In genomic region chr2:163723352-163723751, GRCh38 we compare ENCODE assay signal across 17 cellular contexts. TPM values are rescaled to one million over a fixed set of nuclear protein-coding genes. Genes with fewer than 3 reads are reported as not detected.
"Had no signal": no experiment of that assay in that cellular context is flagged by ENCODE, and none has a peak within 500 bp of the region (broad histone marks: within the 10 kb centered on the region; RNA-seq: fewer than 3 reads in every experiment).

No MANE protein-coding gene starts in this region.

- DNase-seq: dermis blood vessel endothelial cell; endodermal cell; erythroblast; foreskin keratinocyte; immature natural killer cell; kidney; left cardiac atrium; mammary epithelial cell; mucosa of descending colon; natural killer cell; small intestine; stimulated activated CD4-positive, alpha-beta T cell treated with anti-CD3 and anti-CD28 coated beads, Interleukin-2, amount 100 ng/mL, for 48 hours; stimulated activated naive CD4-positive, alpha-beta T cell treated with Interleukin-2 at 50 U/mL for 16 hours; trophoblast cell had no signal

- H3K4me3 ChIP-seq: mucosa of descending colon, right atrium auricular region had no signal

- ATAC-seq: foreskin keratinocyte, left cardiac atrium, mucosa of descending colon, natural killer cell had no signal

- H3K27ac ChIP-seq: foreskin keratinocyte, right atrium auricular region had no signal

- H3K4me1 ChIP-seq: foreskin keratinocyte had no signal

- H3K36me3 ChIP-seq: right atrium auricular region had no signal

- H3K9me3 ChIP-seq: mucosa of descending colon, right atrium auricular region had no signal

- FAIRE-seq: colon, endothelial cell of umbilical vein, kidney, small intestine had no signal

- H3K27me3 ChIP-seq: foreskin keratinocyte, right atrium auricular region had no signal

RNA-seq across cellular contexts. Expression of gene FIGN, which starts 12.5 kb away (rescaled TPM):
- total RNA-seq: natural killer cell had no signal
- polyA plus RNA-seq: immature natural killer cell had no signal
